In the genomic region with DNA sequence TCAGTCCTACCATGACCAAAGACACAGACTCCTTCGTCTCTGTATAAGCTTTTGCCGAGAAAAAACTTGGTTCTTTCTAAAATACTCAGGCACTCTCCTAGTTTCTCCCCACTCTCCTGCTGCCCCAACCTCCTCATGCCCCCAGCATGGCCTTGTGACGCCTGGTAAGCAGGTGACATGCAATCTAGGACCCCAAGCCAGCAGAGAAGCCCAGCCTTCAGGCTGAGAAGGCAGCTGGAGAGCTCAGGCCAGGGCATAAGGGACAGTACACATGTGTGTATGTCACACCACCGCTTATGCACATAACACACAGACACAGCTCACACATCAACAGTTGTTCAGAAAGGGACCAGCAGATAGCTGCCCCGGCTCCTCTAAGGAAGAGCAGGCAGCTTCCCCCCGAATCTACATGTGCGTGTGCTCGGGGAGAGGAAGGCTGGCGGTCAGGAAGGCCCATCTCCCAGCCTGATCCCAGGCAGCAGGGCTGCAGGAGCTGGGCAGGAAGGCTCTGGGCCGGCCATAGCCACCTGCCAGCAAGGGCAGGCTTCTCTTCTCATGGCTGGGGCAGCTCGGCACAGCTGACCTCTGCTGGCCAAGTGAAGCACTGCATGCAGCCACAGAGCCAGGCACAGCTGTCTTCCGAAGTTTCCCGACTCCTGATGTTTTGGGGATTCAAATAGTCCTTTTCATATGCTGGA, we compare ENCODE assay signal across 9 cellular contexts. TPM values are rescaled to one million over a fixed set of nuclear protein-coding genes. Genes with fewer than 3 reads are reported as not detected.
DNase-seq lines count a peak whose midpoint lies in the region; ATAC-seq and TF ChIP-seq lines count a peak whose summit lies in the region.
"Had no signal": no experiment of that assay in that cellular context is flagged by ENCODE, and none has a peak within 500 bp of the region (broad histone marks: within the 10 kb centered on the region; RNA-seq: fewer than 3 reads in every experiment).

No MANE protein-coding gene starts in this region.

- ATAC-seq in CD4-positive, alpha-beta T cell (ENCODE audit: poor library complexity), result peak; percentile 94
- peak; percentile 76 for ATAC-seq in GM19438 (IDR thresholded peaks at IDR 0.05; ENCODE audit: low read depth, unreplicated experiment)
- peak; percentile 88 for ATAC-seq in sciatic nerve

- DNase-seq in CD4-positive, alpha-beta T cell, result peak; percentile 40 to 69 (median 58)
- DNase-seq in M059J (ENCODE audit: low read depth), result peak; percentile 50
- peak; percentile 42 for DNase-seq in T-helper 2 cell treated with Interferon-gamma antibody and Interleukin-4, amounts not matched to agents 5 μg/mL and 100 μg/mL, for 36 hours (ENCODE audit: low spot score)
- DNase-seq in amygdala (lab: John Stamatoyannopoulos, UW), result peak in 48 of 56 donors; percentile 6 to 75 (median 34)
- peak; percentile 73 for DNase-seq in right atrium auricular region (ENCODE audit: low spot score)
- DNase-seq in sciatic nerve (ENCODE audit: low spot score), result peak; percentile 77
- DNase-seq in NCI-H526 treated with DMSO at 0.1 percent for 48 hours (lab: John Stamatoyannopoulos, UW), result no peak

- H3K9me3 ChIP-seq in CD4-positive, alpha-beta T cell (ENCODE audit: control insufficient read depth, low read length), result no peaks in the 10 kb centered on the region
- no peaks in the 10 kb centered on the region for H3K9me3 ChIP-seq in right atrium auricular region

- CTCF ChIA-PET in CD4-positive, alpha-beta T cell (lab: Charles Lee), result interaction anchor here (0.6 to 2.3 kb wide), 14 partner anchors 9 to 512 kb away, joined by 3 to 18 read pairs (median 4); a partner anchor contains a TSS

- H3K4me1 Mint-ChIP-seq in CD4-positive, alpha-beta T cell (ENCODE audit: low read depth), result peaks cover 27% of the 10 kb centered on the region
- peaks cover 3% of the 10 kb centered on the region for H3K4me1 Mint-ChIP-seq in T-helper 2 cell treated with Interferon-gamma antibody and Interleukin-4, amounts not matched to agents 5 μg/mL and 100 μg/mL, for 36 hours (ENCODE audit: low read depth)

- no peaks in the 10 kb centered on the region for H3K27me3 Mint-ChIP-seq in CD4-positive, alpha-beta T cell
- H3K27me3 Mint-ChIP-seq in T-helper 2 cell treated with Interferon-gamma antibody and Interleukin-4, amounts not matched to agents 5 μg/mL and 100 μg/mL, for 36 hours (ENCODE audit: low read depth), result no peaks in the 10 kb centered on the region

- H3K4me3 Mint-ChIP-seq in CD4-positive, alpha-beta T cell, result no peak overlapping the region
- H3K4me3 Mint-ChIP-seq in T-helper 2 cell treated with Interferon-gamma antibody and Interleukin-4, amounts not matched to agents 5 μg/mL and 100 μg/mL, for 36 hours, result no peak overlapping the region

- H3K4me3 ChIP-seq in right atrium auricular region, result no peak overlapping the region

- peak; percentile 93 for TF ChIP-seq CTCF in CD4-positive, alpha-beta T cell (IDR thresholded peaks at IDR 0.05)
- TF ChIP-seq CTCF in right atrium auricular region (IDR thresholded peaks at IDR 0.05), result peak; percentile 97 to 99

- H3K27ac Mint-ChIP-seq in CD4-positive, alpha-beta T cell, result peak overlapping the region; percentile 29
- peak overlapping the region; percentile 31 for H3K27ac Mint-ChIP-seq in T-helper 2 cell treated with Interferon-gamma antibody and Interleukin-4, amounts not matched to agents 5 μg/mL and 100 μg/mL, for 36 hours

- H3K27ac ChIP-seq in CD4-positive, alpha-beta T cell (ENCODE audit: low read depth, low read length), result no peak overlapping the region
- H3K27ac ChIP-seq in right atrium auricular region, result no peak overlapping the region

- peaks cover 57% of the 10 kb centered on the region for H3K36me3 ChIP-seq in right atrium auricular region

- intact Hi-C loops in CD4-positive, alpha-beta T cell (cut with DNase I, micrococcal nuclease), result loop anchor here (1.0 to 5.0 kb wide), 3 partner anchors 73 to 324 kb away; a partner anchor contains a TSS
- intact Hi-C loops in sciatic nerve (cut with DNase I), result loop anchor here (10.0 kb wide), 1 partner anchor 330 kb away; no protein-coding TSS in a partner anchor

- peaks cover 0 to 12% of the 10 kb centered on the region in 2 donors for H3K4me1 ChIP-seq in right atrium auricular region

- H3K27me3 ChIP-seq in CD4-positive, alpha-beta T cell (ENCODE audit: control insufficient read depth, insufficient read depth, low read length), result no peaks in the 10 kb centered on the region
- H3K27me3 ChIP-seq in right atrium auricular region, result no peaks in the 10 kb centered on the region

- H3K9me3 Mint-ChIP-seq in CD4-positive, alpha-beta T cell, result no peaks in the 10 kb centered on the region
- no peaks in the 10 kb centered on the region for H3K9me3 Mint-ChIP-seq in T-helper 2 cell treated with Interferon-gamma antibody and Interleukin-4, amounts not matched to agents 5 μg/mL and 100 μg/mL, for 36 hours

- peaks cover 65% of the 10 kb centered on the region for H3K36me3 Mint-ChIP-seq in CD4-positive, alpha-beta T cell (ENCODE audit: low read depth)
- H3K36me3 Mint-ChIP-seq in T-helper 2 cell treated with Interferon-gamma antibody and Interleukin-4, amounts not matched to agents 5 μg/mL and 100 μg/mL, for 36 hours (ENCODE audit: low read depth), result peaks cover 48% of the 10 kb centered on the region

- POLR2A ChIA-PET in CD4-positive, alpha-beta T cell (lab: Charles Lee), result interaction anchor here (0.7 to 2.7 kb wide), 8 partner anchors 8 to 324 kb away, joined by 3 to 18 read pairs (median 4); a partner anchor contains a TSS

RNA-seq across cellular contexts. Expression of a gene that starts 8.5 kb away (rescaled TPM):
- 100 to 1,000 TPM; 126 to 127 TPM for total RNA-seq in CD4-positive, alpha-beta T cell
- 63.2 and 68.6 TPM in 2 replicates for total RNA-seq in M059J (2014; rRNA removed; shearing (Covaris generic))
- total RNA-seq in right atrium auricular region (10 to 100 TPM; 24.4 to 28.1 TPM), sciatic nerve (58.4 TPM)

RNA-seq across cellular contexts. Expression of a gene that starts 16.8 kb away (rescaled TPM):
- 100 to 1,000 TPM; 134 to 138 TPM for total RNA-seq in CD4-positive, alpha-beta T cell
- total RNA-seq in M059J (2014; rRNA removed; shearing (Covaris generic)), result 226 and 256 TPM in 2 replicates
- total RNA-seq in right atrium auricular region (100 to 1,000 TPM; 113 to 120 TPM), sciatic nerve (67.9 TPM)

RNA-seq across cellular contexts. Expression of a gene that starts 24.1 kb away (rescaled TPM):
- under 1 TPM in 1 of 2 experiments, not detected in 1; 0.08 TPM for total RNA-seq in CD4-positive, alpha-beta T cell
- not detected in 2 replicates for total RNA-seq in M059J (2014; rRNA removed; shearing (Covaris generic))
- total RNA-seq in right atrium auricular region (not detected), sciatic nerve (0.45 TPM)
- total RNA-seq: temporal lobe had no signal

RNA-seq across cellular contexts. Expression of a gene that starts 41.2 kb away (rescaled TPM):
- total RNA-seq in CD4-positive, alpha-beta T cell, result 10 to 100 TPM; 39.8 to 43.8 TPM
- 45.9 and 56.0 TPM in 2 replicates for total RNA-seq in M059J (2014; rRNA removed; shearing (Covaris generic))
- total RNA-seq in right atrium auricular region (100 to 1,000 TPM; 277 to 390 TPM), sciatic nerve (91.3 TPM)
